26 cellular contexts compared by ENCODE assay signal in the genomic region with DNA sequence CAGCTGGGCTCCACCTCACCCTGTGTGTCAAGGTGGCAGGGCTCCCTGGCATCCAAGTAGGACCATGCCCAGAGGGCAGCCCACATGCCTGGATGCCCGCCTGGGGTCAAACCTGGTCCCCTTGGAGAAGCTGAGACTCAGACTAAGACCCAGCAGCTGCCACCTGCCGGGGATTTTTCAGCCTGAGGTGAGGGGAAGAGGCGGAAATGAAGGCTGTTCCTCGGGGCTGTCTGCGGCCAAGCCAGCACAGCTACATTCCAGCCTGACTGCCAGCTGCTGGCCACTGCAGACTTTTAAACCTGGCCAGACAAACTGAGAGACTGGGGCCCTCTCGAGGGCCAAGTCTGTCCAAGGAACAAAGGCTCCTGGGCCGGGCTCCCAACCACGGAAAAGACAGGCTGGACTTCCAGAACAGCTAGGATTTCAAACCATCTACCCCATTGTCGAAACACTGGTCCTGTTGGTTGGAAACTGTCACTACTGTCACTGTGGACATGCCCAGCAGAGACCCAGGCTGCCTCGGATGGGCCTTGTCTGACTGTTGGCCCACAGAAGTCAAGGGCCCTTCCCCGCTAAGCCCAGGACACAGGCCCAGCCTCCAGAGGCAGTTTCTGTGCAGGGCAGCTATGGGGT. TPM values are rescaled to one million over a fixed set of nuclear protein-coding genes. Genes with fewer than 3 reads are reported as not detected.
DNase-seq lines count a peak whose midpoint lies in the region; ATAC-seq, FAIRE-seq and TF ChIP-seq lines count a peak whose summit lies in the region.
"Had no signal": no experiment of that assay in that cellular context is flagged by ENCODE, and none has a peak within 500 bp of the region (broad histone marks: within the 10 kb centered on the region; RNA-seq: fewer than 3 reads in every experiment).

No MANE protein-coding gene starts in this region.

- TF ChIP-seq POLR2A in HepG2 (IDR thresholded peaks at IDR 0.05; ENCODE audit: insufficient read depth in 1 of 2, low read depth in 2 of 2, low read length in 2 of 2) = no peak
- no peak for TF ChIP-seq POLR2A in right lobe of liver (IDR thresholded peaks at IDR 0.05)
- no peak for TF ChIP-seq POLR2A in breast epithelium (IDR thresholded peaks at IDR 0.05)
- no peak for TF ChIP-seq POLR2A in Peyer's patch (IDR thresholded peaks at IDR 0.05)

- peak; percentile 51 for TF ChIP-seq CTCF in HepG2 (CRISPR knock-in tag; IDR thresholded peaks at IDR 0.05)
- no peak for TF ChIP-seq CTCF in right lobe of liver (IDR thresholded peaks at IDR 0.05)
- TF ChIP-seq CTCF in breast epithelium (IDR thresholded peaks at IDR 0.05) = peak in 1 of 3 donors; percentile 17
- TF ChIP-seq CTCF in Peyer's patch (IDR thresholded peaks at IDR 0.05) = no peak

- H3K79me2 ChIP-seq in HepG2 (ENCODE audit: insufficient read depth, low read length) = no peaks in the 10 kb centered on the region
- H3K79me2 ChIP-seq: hepatocyte had no signal

- H3K27ac ChIP-seq in HepG2 (ENCODE audit: extremely low read length, insufficient read depth, low read length) = peak overlapping the region; percentile 40
- no peak overlapping the region for H3K27ac ChIP-seq in right lobe of liver
- peak overlapping the region; percentile 64 for H3K27ac ChIP-seq in breast epithelium
- H3K27ac ChIP-seq in Peyer's patch = no peak overlapping the region
- H3K27ac ChIP-seq: C4-2B, hepatocyte, neutrophil, upper lobe of right lung had no signal

- DNase-seq in HepG2 (ENCODE audit: low spot score) (no peak), right lobe of liver (no peak), breast epithelium (ENCODE audit: low spot score in 2 of 2) (peak in 1 of 2 donors; percentile 62), medulla oblongata (ENCODE audit: extremely low spot score) (peak; percentile 45), dedifferentiated amniotic fluid mesenchymal stem cell (ENCODE audit: extremely low spot score) (no peak), NCI-H2196 (lab: John Stamatoyannopoulos, UW; ENCODE audit: unreplicated experiment) (no peak), NCI-H2171 treated with DMSO at 0.1 percent for 48 hours (lab: John Stamatoyannopoulos, UW) (no peak), Peyer's patch (no peak)
- DNase-seq: activated CD4-positive, alpha-beta T cell treated with anti-CD3 and anti-CD28 coated beads for 48 hours; adrenal gland; cerebellar nuclear complex; DMS153; effector memory CD4-positive, alpha-beta T cell; GOT3; midbrain; NCI-H1092; NCI-H2081; NCI-H524 treated with DMSO at 0.1 percent for 48 hours; OCI-M1; upper lobe of right lung had no signal

- H3K9me3 ChIP-seq in HepG2 (ENCODE audit: low read length) (no peaks in the 10 kb centered on the region), right lobe of liver (no peaks in the 10 kb centered on the region), breast epithelium (no peaks in the 10 kb centered on the region), Peyer's patch (no peaks in the 10 kb centered on the region)
- H3K9me3 ChIP-seq: adrenal gland, neutrophil, upper lobe of right lung had no signal

- TF ChIP-seq EP300 in HepG2 (IDR thresholded peaks at IDR 0.05; ENCODE audit: low read depth in 2 of 2, low read length in 2 of 2) (no peak), HepG2 (CRISPR knock-in tag; IDR thresholded peaks at IDR 0.05; ENCODE audit: borderline replicate concordance) (no peak)

- peak; percentile 58 for ATAC-seq in HepG2
- no peak for ATAC-seq in right lobe of liver
- ATAC-seq: SK-N-SH treated with all-trans-retinoic acid at 6 μM for 48 hours, upper lobe of right lung had no signal

- POLR2A ChIA-PET in HepG2 (lab: Yijun Ruan, JAX) = interaction anchor here (1.8 to 2.5 kb wide), 3 partner anchors 10 to 23 kb away, joined by 5 to 20 read pairs (median 13); a partner anchor contains a TSS

- WGBS in HepG2 (ENCODE audit: low lambda C conversion rate) = 2% methylated on average over 5 of the region's 11 CpGs
- WGBS in right lobe of liver (ENCODE audit: insufficient coverage, low coverage, low lambda C conversion rate, missing lambda C conversion rate) = 80% methylated on average over 1 of the region's 11 CpGs

- H3K4me3 ChIP-seq in HepG2 (replicated peaks in 1 of 3; ENCODE audit: insufficient read depth in 1 of 3, low read depth in 2 of 3, low read length in 3 of 3) = peak overlapping the region in 2 of 3 experiments; percentile 31 to 57; a peak in 4 of 6 replicates
- H3K4me3 ChIP-seq in right lobe of liver = no peak overlapping the region
- H3K4me3 ChIP-seq in breast epithelium = no peak overlapping the region
- H3K4me3 ChIP-seq in Peyer's patch = no peak overlapping the region
- H3K4me3 ChIP-seq: adrenal gland, hepatocyte, upper lobe of right lung had no signal

- FAIRE-seq in HepG2 (lab: Jason Lieb, UNC) = no peak
- FAIRE-seq: GM18507, keratinocyte had no signal

- peak overlapping the region; percentile 90 for H3K4me2 ChIP-seq in HepG2 (ENCODE audit: low read depth, low read length)
- H3K4me2 ChIP-seq: hepatocyte had no signal

- no peaks in the 10 kb centered on the region for H3K36me3 ChIP-seq in HepG2 (replicated peaks in 1 of 2; ENCODE audit: control insufficient read depth in 1 of 2, insufficient read depth in 2 of 2, low read length in 2 of 2)
- H3K36me3 ChIP-seq in right lobe of liver = no peaks in the 10 kb centered on the region
- H3K36me3 ChIP-seq in breast epithelium = no peaks in the 10 kb centered on the region
- no peaks in the 10 kb centered on the region for H3K36me3 ChIP-seq in Peyer's patch
- H3K36me3 ChIP-seq: adrenal gland, neutrophil, upper lobe of right lung had no signal

- in situ Hi-C loops in HepG2 (cut with HindIII; ENCODE audit: extremely low pct_ligation_motif_present, low pct_unique_long_range_greater_than_20kb) = no loop called here

- no peak overlapping the region for H3K9ac ChIP-seq in HepG2 (ENCODE audit: insufficient read depth, low read depth, low read length)

- TF ChIP-seq RAD21 in HepG2 (CRISPR knock-in tag; IDR thresholded peaks at IDR 0.05) = no peak

- intact Hi-C loops in HepG2 (cut with micrococcal nuclease; ENCODE audit: unreplicated experiment) (no loop called here), right lobe of liver (cut with DNase I) (no loop called here), breast epithelium (cut with DNase I; ENCODE audit: low total_unique reads) (no loop called here)

- CTCF ChIA-PET in HepG2 (lab: Yijun Ruan, JAX; ENCODE audit: low intra/inter-chr PET ratio, low total read pairs) = no interaction called here

- no TSS peak for BruUV-seq in HepG2 (replicated peaks; lab: Mats Ljungman, UMichigan)

- peaks cover 3 to 4% of the 10 kb centered on the region in 2 experiments; a peak in 3 of 5 replicates for H3K27me3 ChIP-seq in HepG2 (ENCODE audit: control insufficient read depth in 1 of 2, insufficient read depth in 2 of 2, low read length in 2 of 2)
- no peaks in the 10 kb centered on the region for H3K27me3 ChIP-seq in right lobe of liver
- H3K27me3 ChIP-seq in breast epithelium = no peaks in the 10 kb centered on the region
- H3K27me3 ChIP-seq in Peyer's patch = no peaks in the 10 kb centered on the region
- H3K27me3 ChIP-seq: adrenal gland, hepatocyte, upper lobe of right lung had no signal

- peaks cover 58% of the 10 kb centered on the region for H3K4me1 ChIP-seq in HepG2 (ENCODE audit: insufficient read depth, low read length)
- no peaks in the 10 kb centered on the region for H3K4me1 ChIP-seq in right lobe of liver
- H3K4me1 ChIP-seq in breast epithelium = peaks cover 0 to 6% of the 10 kb centered on the region in 2 donors
- H3K4me1 ChIP-seq in Peyer's patch = no peaks in the 10 kb centered on the region
- H3K4me1 ChIP-seq: upper lobe of right lung had no signal

- no peak overlapping the region for H2AFZ ChIP-seq in HepG2 (ENCODE audit: low read length)
- H2AFZ ChIP-seq: hepatocyte had no signal

- no peaks in the 10 kb centered on the region for H4K20me1 ChIP-seq in HepG2 (ENCODE audit: insufficient read depth, low read length)

RNA-seq across cellular contexts. Expression of a gene that starts 21.9 kb away (rescaled TPM):
- total RNA-seq in HepG2 (2016; rRNA removed; fragmentation: Illumina TruSeq; extraction: Trizol) = 1.9 and 3.5 TPM in 2 replicates
- 0.51 and 0.62 TPM in 2 replicates for total RNA-seq in HepG2 (2016; cell fraction: cytosol; rRNA removed; fragmentation: Illumina TruSeq; extraction: Trizol; ENCODE audit: low read depth)
- 1.4 and 3.4 TPM in 2 replicates for total RNA-seq in HepG2 (2016; cell fraction: insoluble cytoplasmic fraction; rRNA removed; fragmentation: Illumina TruSeq; extraction: Trizol)
- total RNA-seq in HepG2 (2016; cell fraction: membrane; rRNA removed; fragmentation: Illumina TruSeq; extraction: Trizol) = 0.99 and 1.2 TPM in 2 replicates
- total RNA-seq in HepG2 (2016; cell fraction: nucleus; rRNA removed; fragmentation: Illumina TruSeq; extraction: Trizol) = 3.3 and 4.4 TPM in 2 replicates
- 1.9 and 2.6 TPM in 2 replicates for polyA plus RNA-seq in HepG2 (2011; rRNA removed)
- polyA plus RNA-seq in HepG2 (2011; cell fraction: cytosol; rRNA removed) = 1.1 and 1.7 TPM in 2 replicates
- 17.2 and 22.8 TPM in 2 replicates for polyA plus RNA-seq in HepG2 (2011; cell fraction: nucleus; rRNA removed)
- 1.4 and 1.5 TPM in 2 replicates for polyA plus RNA-seq in HepG2 (2012)
- polyA plus RNA-seq in HepG2 (2016; cell fraction: cytosol; fragmentation: Illumina TruSeq; extraction: Trizol; ENCODE audit: low read depth) = 0.23 and 0.25 TPM in 2 replicates
- 1.9 and 2.0 TPM in 2 replicates for polyA plus RNA-seq in HepG2 (2016; cell fraction: insoluble cytoplasmic fraction; fragmentation: Illumina TruSeq; extraction: Trizol; ENCODE audit: low read depth)
- 0.45 and 0.71 TPM in 2 replicates for polyA plus RNA-seq in HepG2 (2016; cell fraction: membrane; fragmentation: Illumina TruSeq; extraction: Trizol; ENCODE audit: low read depth)
- 9.3 and 11.3 TPM in 2 replicates for polyA plus RNA-seq in HepG2 (2016; cell fraction: nucleus; fragmentation: Illumina TruSeq; extraction: Trizol; ENCODE audit: insufficient read depth, low read depth)
- polyA minus RNA-seq in HepG2 (2011; rRNA and poly(A)+ RNA removed; ENCODE audit: low replicate concordance) = 1.9 and 3.8 TPM in 2 replicates
- polyA minus RNA-seq in HepG2 (2011; cell fraction: cytosol; rRNA and poly(A)+ RNA removed) = 1.4 TPM in 2 replicates
- polyA minus RNA-seq in HepG2 (2011; cell fraction: nucleus; rRNA and poly(A)+ RNA removed) = 2.6 and 3.0 TPM in 2 replicates
- 1 to 10 TPM in 5 of 6 experiments, under 1 TPM in 1; 0.70 to 2.3 (median 1.5) TPM for total RNA-seq in right lobe of liver
- 10 to 100 TPM in 2 of 3 donors, 1 to 10 TPM in 1; 7.0 to 12.0 (median 11.8) TPM for total RNA-seq in breast epithelium
- 10 to 100 TPM; 17.7 to 56.9 (median 45.4) TPM for total RNA-seq in Peyer's patch

RNA-seq across cellular contexts. Expression of a gene that starts 40.9 kb away (rescaled TPM):
- total RNA-seq in HepG2 (2016; rRNA removed; fragmentation: Illumina TruSeq; extraction: Trizol) (20.2 and 24.7 TPM in 2 replicates), right lobe of liver (10 to 100 TPM in 3 of 6 experiments, 1 to 10 TPM in 3; 8.9 to 13.1 (median 10.7) TPM), breast epithelium (10 to 100 TPM; 14.7 to 29.6 (median 25.2) TPM), Peyer's patch (10 to 100 TPM; 19.0 to 28.0 (median 22.5) TPM)
- total RNA-seq in HepG2 (2016; cell fraction: cytosol; rRNA removed; fragmentation: Illumina TruSeq; extraction: Trizol; ENCODE audit: low read depth) = 4.3 and 6.3 TPM in 2 replicates
- total RNA-seq in HepG2 (2016; cell fraction: insoluble cytoplasmic fraction; rRNA removed; fragmentation: Illumina TruSeq; extraction: Trizol) = 19.4 and 25.8 TPM in 2 replicates
- 5.9 and 8.3 TPM in 2 replicates for total RNA-seq in HepG2 (2016; cell fraction: membrane; rRNA removed; fragmentation: Illumina TruSeq; extraction: Trizol)
- total RNA-seq in HepG2 (2016; cell fraction: nucleus; rRNA removed; fragmentation: Illumina TruSeq; extraction: Trizol) = 26.3 and 28.9 TPM in 2 replicates
- polyA plus RNA-seq in HepG2 (2011; rRNA removed) = 13.0 and 18.0 TPM in 2 replicates
- 4.1 and 6.3 TPM in 2 replicates for polyA plus RNA-seq in HepG2 (2011; cell fraction: cytosol; rRNA removed)
- polyA plus RNA-seq in HepG2 (2011; cell fraction: nucleus; rRNA removed) = 21.8 and 23.2 TPM in 2 replicates
- polyA plus RNA-seq in HepG2 (2012) = 5.5 and 7.7 TPM in 2 replicates
- polyA plus RNA-seq in HepG2 (2016; cell fraction: cytosol; fragmentation: Illumina TruSeq; extraction: Trizol; ENCODE audit: low read depth) = 1.00 and 1.3 TPM in 2 replicates
- 11.8 and 15.3 TPM in 2 replicates for polyA plus RNA-seq in HepG2 (2016; cell fraction: insoluble cytoplasmic fraction; fragmentation: Illumina TruSeq; extraction: Trizol; ENCODE audit: low read depth)
- polyA plus RNA-seq in HepG2 (2016; cell fraction: membrane; fragmentation: Illumina TruSeq; extraction: Trizol; ENCODE audit: low read depth) = 2.0 and 2.6 TPM in 2 replicates
- polyA plus RNA-seq in HepG2 (2016; cell fraction: nucleus; fragmentation: Illumina TruSeq; extraction: Trizol; ENCODE audit: insufficient read depth, low read depth) = 25.2 and 25.4 TPM in 2 replicates
- polyA minus RNA-seq in HepG2 (2011; rRNA and poly(A)+ RNA removed; ENCODE audit: low replicate concordance) = 14.0 and 45.5 TPM in 2 replicates
- polyA minus RNA-seq in HepG2 (2011; cell fraction: cytosol; rRNA and poly(A)+ RNA removed) = 5.5 and 8.8 TPM in 2 replicates
- polyA minus RNA-seq in HepG2 (2011; cell fraction: nucleus; rRNA and poly(A)+ RNA removed) = 63.2 and 74.2 TPM in 2 replicates

RNA-seq across cellular contexts. Expression of a gene that starts 41.7 kb away (rescaled TPM):
- total RNA-seq in HepG2 (2016; rRNA removed; fragmentation: Illumina TruSeq; extraction: Trizol) (0.98 and 1.4 TPM in 2 replicates), right lobe of liver (under 1 TPM in 1 of 6 experiments, not detected in 5; 0.26 TPM), breast epithelium (under 1 TPM in 1 of 3 donors, not detected in 2; 0.16 TPM), Peyer's patch (not detected)
- 0.26 and 0.30 TPM in 2 replicates for total RNA-seq in HepG2 (2016; cell fraction: cytosol; rRNA removed; fragmentation: Illumina TruSeq; extraction: Trizol; ENCODE audit: low read depth)
- 1.4 and 1.7 TPM in 2 replicates for total RNA-seq in HepG2 (2016; cell fraction: insoluble cytoplasmic fraction; rRNA removed; fragmentation: Illumina TruSeq; extraction: Trizol)
- total RNA-seq in HepG2 (2016; cell fraction: membrane; rRNA removed; fragmentation: Illumina TruSeq; extraction: Trizol) = 1.1 and 2.0 TPM in 2 replicates
- 1.1 TPM in 2 replicates for total RNA-seq in HepG2 (2016; cell fraction: nucleus; rRNA removed; fragmentation: Illumina TruSeq; extraction: Trizol)
- 1.6 and 1.9 TPM in 2 replicates for polyA plus RNA-seq in HepG2 (2011; rRNA removed)
- 1.8 and 2.4 TPM in 2 replicates for polyA plus RNA-seq in HepG2 (2011; cell fraction: cytosol; rRNA removed)
- polyA plus RNA-seq in HepG2 (2011; cell fraction: nucleus; rRNA removed) = 0.93 and 1.9 TPM in 2 replicates
- polyA plus RNA-seq in HepG2 (2012) = 0.30 and 0.32 TPM in 2 replicates
- 0.71 and 0.72 TPM in 2 replicates for polyA plus RNA-seq in HepG2 (2016; cell fraction: cytosol; fragmentation: Illumina TruSeq; extraction: Trizol; ENCODE audit: low read depth)
- polyA plus RNA-seq in HepG2 (2016; cell fraction: insoluble cytoplasmic fraction; fragmentation: Illumina TruSeq; extraction: Trizol; ENCODE audit: low read depth) = 0.81 and 1.2 TPM in 2 replicates
- 1.2 TPM in 2 replicates for polyA plus RNA-seq in HepG2 (2016; cell fraction: membrane; fragmentation: Illumina TruSeq; extraction: Trizol; ENCODE audit: low read depth)
- polyA plus RNA-seq in HepG2 (2016; cell fraction: nucleus; fragmentation: Illumina TruSeq; extraction: Trizol; ENCODE audit: insufficient read depth, low read depth) = 1.9 and 2.5 TPM in 2 replicates
- polyA minus RNA-seq in HepG2 (2011; rRNA and poly(A)+ RNA removed; ENCODE audit: low replicate concordance) = 0.09 and 5.5 TPM in 2 replicates
- polyA minus RNA-seq in HepG2 (2011; cell fraction: cytosol; rRNA and poly(A)+ RNA removed) = 0.79 and 1.3 TPM in 2 replicates
- polyA minus RNA-seq in HepG2 (2011; cell fraction: nucleus; rRNA and poly(A)+ RNA removed) = 0.26 and 1.2 TPM in 2 replicates
- total RNA-seq: hepatocyte, upper lobe of right lung had no signal
- polyA plus RNA-seq: hepatocyte, keratinocyte had no signal

RNA-seq across cellular contexts. Expression of a gene that starts 47.4 kb away (rescaled TPM):
- total RNA-seq in HepG2 (2016; rRNA removed; fragmentation: Illumina TruSeq; extraction: Trizol) (0.55 and 1.5 TPM in 2 replicates), right lobe of liver (1 to 10 TPM; 1.1 to 3.2 (median 2.1) TPM), breast epithelium (10 to 100 TPM in 2 of 3 donors, 1 to 10 TPM in 1; 3.8 to 13.1 (median 12.4) TPM), Peyer's patch (10 to 100 TPM; 31.0 to 88.4 (median 61.5) TPM)
- total RNA-seq in HepG2 (2016; cell fraction: cytosol; rRNA removed; fragmentation: Illumina TruSeq; extraction: Trizol; ENCODE audit: low read depth) = 0.40 and 0.44 TPM in 2 replicates
- total RNA-seq in HepG2 (2016; cell fraction: insoluble cytoplasmic fraction; rRNA removed; fragmentation: Illumina TruSeq; extraction: Trizol) = 0.13 and 0.97 TPM in 2 replicates
- 0.34 and 0.37 TPM in 2 replicates for total RNA-seq in HepG2 (2016; cell fraction: membrane; rRNA removed; fragmentation: Illumina TruSeq; extraction: Trizol)
- total RNA-seq in HepG2 (2016; cell fraction: nucleus; rRNA removed; fragmentation: Illumina TruSeq; extraction: Trizol) = 1.5 and 1.6 TPM in 2 replicates
- polyA plus RNA-seq in HepG2 (2011; rRNA removed) = 1.4 and 1.6 TPM in 2 replicates
- 0.47 and 0.64 TPM in 2 replicates for polyA plus RNA-seq in HepG2 (2011; cell fraction: cytosol; rRNA removed)
- 18.5 and 21.8 TPM in 2 replicates for polyA plus RNA-seq in HepG2 (2011; cell fraction: nucleus; rRNA removed)
- polyA plus RNA-seq in HepG2 (2012) = 3.9 and 4.6 TPM in 2 replicates
- 0.43 TPM in 1 of 2 replicates, not detected in the other for polyA plus RNA-seq in HepG2 (2016; cell fraction: cytosol; fragmentation: Illumina TruSeq; extraction: Trizol; ENCODE audit: low read depth)
- 0.17 and 0.44 TPM in 2 replicates for polyA plus RNA-seq in HepG2 (2016; cell fraction: insoluble cytoplasmic fraction; fragmentation: Illumina TruSeq; extraction: Trizol; ENCODE audit: low read depth)
- 0.17 TPM in 1 of 2 replicates, not detected in the other for polyA plus RNA-seq in HepG2 (2016; cell fraction: membrane; fragmentation: Illumina TruSeq; extraction: Trizol; ENCODE audit: low read depth)
- polyA plus RNA-seq in HepG2 (2016; cell fraction: nucleus; fragmentation: Illumina TruSeq; extraction: Trizol; ENCODE audit: insufficient read depth, low read depth) = 5.2 and 7.0 TPM in 2 replicates
- polyA minus RNA-seq in HepG2 (2011; rRNA and poly(A)+ RNA removed; ENCODE audit: low replicate concordance) = 0.68 and 1.8 TPM in 2 replicates
- polyA minus RNA-seq in HepG2 (2011; cell fraction: cytosol; rRNA and poly(A)+ RNA removed) = not detected in 2 replicates
- 1.3 and 1.9 TPM in 2 replicates for polyA minus RNA-seq in HepG2 (2011; cell fraction: nucleus; rRNA and poly(A)+ RNA removed)

Comparison
In these comparisons a context has a peak if more than half of its experiments do, and no peak if none do; other contexts are left out.
1. H3K27ac ChIP-seq: peak in HepG2 (single experiment) and breast epithelium (2 of 2); none in right lobe of liver (0 of 3) and Peyer's patch (0 of 4).
2. H3K4me3 ChIP-seq: peak in HepG2 (2 of 3); none in right lobe of liver (0 of 3), breast epithelium (0 of 3) and Peyer's patch (0 of 4).